11 cellular contexts compared by ENCODE assay signal in the genomic region with DNA sequence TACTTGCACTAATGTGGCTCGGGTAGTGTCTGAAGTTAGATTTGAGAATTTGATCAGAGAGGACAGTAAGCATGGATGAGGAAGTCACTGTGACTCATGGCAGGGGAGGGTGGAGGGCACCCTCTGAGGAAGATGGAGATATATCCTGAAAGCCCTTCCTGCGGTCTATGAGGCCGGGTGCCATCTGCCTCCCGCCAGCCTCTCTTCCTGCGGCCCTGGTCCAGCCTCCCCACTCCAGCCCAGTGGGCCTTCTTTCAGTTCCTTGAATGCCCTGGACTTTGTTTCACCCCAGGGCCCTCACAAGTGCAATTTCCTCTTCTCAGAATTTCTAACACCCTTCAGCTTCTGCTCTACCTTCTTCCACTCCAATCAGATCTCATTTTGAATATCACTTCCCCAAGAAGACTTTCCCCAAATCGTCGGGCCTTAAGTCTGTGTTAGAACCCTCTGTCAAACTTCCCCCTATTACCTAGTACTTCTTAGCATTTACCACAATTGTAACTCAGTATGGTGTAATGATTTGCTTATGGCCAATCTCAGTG. TPM values are rescaled to one million over a fixed set of nuclear protein-coding genes. Genes with fewer than 3 reads are reported as not detected.
A peak's percentile ranks its signal among the peaks of the same experiment; 100 is the strongest.
DNase-seq lines count a peak whose midpoint lies in the region; ATAC-seq and TF ChIP-seq lines count a peak whose summit lies in the region.
"Had no signal": no experiment of that assay in that cellular context is flagged by ENCODE, and none has a peak within 500 bp of the region (broad histone marks: within the 10 kb centered on the region; RNA-seq: fewer than 3 reads in every experiment).

No MANE protein-coding gene starts in this region.

- POLR2A ChIA-PET in activated CD8-positive, alpha-beta T cell treated with anti-CD3 and anti-CD28 coated beads, Interleukin-2, amount 10 ng/mL, durations not matched to agents 7 days and 5 days (lab: Charles Lee): no interaction called here

- TF ChIP-seq CTCF in omental fat pad (IDR thresholded peaks at IDR 0.05): no peak
- no peak for TF ChIP-seq CTCF in progenitor cell of endocrine pancreas (IDR thresholded peaks at IDR 0.05; ENCODE audit: unreplicated experiment)

- no peak overlapping the region for H3K27ac Mint-ChIP-seq in activated CD8-positive, alpha-beta T cell treated with anti-CD3 and anti-CD28 coated beads, Interleukin-2, amount 10 ng/mL, durations not matched to agents 7 days and 5 days
- no peak overlapping the region for H3K27ac Mint-ChIP-seq in progenitor cell of endocrine pancreas

- CTCF ChIA-PET in activated CD8-positive, alpha-beta T cell treated with anti-CD3 and anti-CD28 coated beads, Interleukin-2, amount 10 ng/mL, durations not matched to agents 7 days and 5 days (lab: Charles Lee): no interaction called here

- no peaks in the 10 kb centered on the region for H3K4me1 Mint-ChIP-seq in activated CD8-positive, alpha-beta T cell treated with anti-CD3 and anti-CD28 coated beads, Interleukin-2, amount 10 ng/mL, durations not matched to agents 7 days and 5 days (ENCODE audit: low read depth)
- no peaks in the 10 kb centered on the region for H3K4me1 Mint-ChIP-seq in progenitor cell of endocrine pancreas (ENCODE audit: low read depth)

- H3K36me3 Mint-ChIP-seq in activated CD8-positive, alpha-beta T cell treated with anti-CD3 and anti-CD28 coated beads, Interleukin-2, amount 10 ng/mL, durations not matched to agents 7 days and 5 days (ENCODE audit: low read depth): no peaks in the 10 kb centered on the region
- H3K36me3 Mint-ChIP-seq in progenitor cell of endocrine pancreas (ENCODE audit: insufficient read depth): no peaks in the 10 kb centered on the region

- H3K9me3 Mint-ChIP-seq in activated CD8-positive, alpha-beta T cell treated with anti-CD3 and anti-CD28 coated beads, Interleukin-2, amount 10 ng/mL, durations not matched to agents 7 days and 5 days (ENCODE audit: insufficient read depth): peaks cover 6% of the 10 kb centered on the region
- no peaks in the 10 kb centered on the region for H3K9me3 Mint-ChIP-seq in progenitor cell of endocrine pancreas (ENCODE audit: low read depth)

- no peaks in the 10 kb centered on the region for H3K27me3 Mint-ChIP-seq in activated CD8-positive, alpha-beta T cell treated with anti-CD3 and anti-CD28 coated beads, Interleukin-2, amount 10 ng/mL, durations not matched to agents 7 days and 5 days (ENCODE audit: low read depth)
- H3K27me3 Mint-ChIP-seq in progenitor cell of endocrine pancreas: peaks cover 2% of the 10 kb centered on the region

- H3K4me3 Mint-ChIP-seq in activated CD8-positive, alpha-beta T cell treated with anti-CD3 and anti-CD28 coated beads, Interleukin-2, amount 10 ng/mL, durations not matched to agents 7 days and 5 days: no peak overlapping the region
- H3K4me3 Mint-ChIP-seq in progenitor cell of endocrine pancreas (ENCODE audit: low read depth): no peak overlapping the region

- peak; percentile 39 for ATAC-seq in GM18508 (IDR thresholded peaks at IDR 0.05; ENCODE audit: insufficient read depth, unreplicated experiment)
- peak; percentile 44 for ATAC-seq in HG03045 (IDR thresholded peaks at IDR 0.05; ENCODE audit: unreplicated experiment)
- ATAC-seq in activated CD8-positive, alpha-beta T cell treated with anti-CD3 and anti-CD28 coated beads, Interleukin-2, amount 10 ng/mL, durations not matched to agents 7 days and 5 days: no peak
- ATAC-seq in omental fat pad (ENCODE audit: low FRiP score): peak; percentile 36

- peak; percentile 17 for DNase-seq in activated CD8-positive, alpha-beta T cell treated with anti-CD3 and anti-CD28 coated beads, Interleukin-2, amount 10 ng/mL, durations not matched to agents 7 days and 5 days
- DNase-seq in omental fat pad (ENCODE audit: low spot score): no peak
- no peak for DNase-seq in NCI-H2107 (lab: John Stamatoyannopoulos, UW)
- no peak for DNase-seq in GM19238 (ENCODE audit: insufficient read length, low spot score)
- no peak for DNase-seq in activated CD4-positive, alpha-beta T cell treated with anti-CD3 and anti-CD28 coated beads, Interleukin-2, amount 50 U/mL, for 4 hours
- DNase-seq in progenitor cell of endocrine pancreas (ENCODE audit: low spot score, unreplicated experiment): no peak
- DNase-seq: activated effector memory CD4-positive, alpha-beta T cell treated with anti-CD3 and anti-CD28 coated beads, Interleukin-2, amount 50 U/mL, for 16 hours; GOT3; stimulated activated CD4-positive, alpha-beta T cell treated with anti-CD3 and anti-CD28 coated beads, Interleukin-2, amount 100 ng/mL, for 24 hours had no signal

RNA-seq across cellular contexts. Expression of a gene that starts 20.2 kb away (rescaled TPM):
- total RNA-seq in activated CD8-positive, alpha-beta T cell treated with anti-CD3 and anti-CD28 coated beads, Interleukin-2, amount 10 ng/mL, durations not matched to agents 7 days and 5 days: 10 to 100 TPM; 29.6 to 34.5 TPM
- total RNA-seq in omental fat pad (100 to 1,000 TPM in 1 of 4 donors, 10 to 100 TPM in 3; 24.2 to 250 (median 44.5) TPM), progenitor cell of endocrine pancreas (3.6 and 5.1 TPM in 2 replicates)
